Comparison of ENCODE assay signal across 13 cellular contexts in the genomic region with DNA sequence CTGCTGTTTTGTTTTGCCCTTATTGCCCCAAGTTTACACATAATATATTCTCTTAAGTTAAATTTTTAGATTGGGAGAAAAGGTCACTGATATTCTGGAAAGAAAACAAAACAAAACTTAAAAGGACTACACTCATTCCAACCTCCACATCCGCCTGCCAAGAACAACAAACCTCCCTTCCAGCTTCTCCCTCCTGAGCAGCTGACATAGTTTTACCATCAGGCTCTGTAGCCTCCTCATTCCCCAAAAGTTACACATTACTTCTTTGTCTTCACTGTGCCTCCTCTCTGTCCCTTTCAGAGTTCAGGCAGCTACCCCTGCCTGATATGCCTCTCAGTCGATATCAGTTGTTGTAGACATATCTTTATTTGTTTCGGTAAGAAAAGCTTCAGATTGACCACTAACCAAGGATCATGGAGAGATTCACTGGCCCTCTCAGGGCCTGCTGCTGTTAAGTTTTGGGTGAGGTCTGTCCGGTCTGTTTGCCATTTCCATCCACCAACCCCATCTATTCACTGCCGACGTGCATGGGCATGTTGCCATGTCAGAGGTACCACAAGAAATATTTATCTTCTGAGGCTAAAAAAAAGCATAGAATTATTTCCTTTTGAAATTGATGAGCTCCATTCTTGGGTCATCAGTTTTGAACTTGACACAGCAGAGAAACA.
DNase-seq lines count a peak whose midpoint lies in the region; ATAC-seq and TF ChIP-seq lines count a peak whose summit lies in the region.
"Had no signal": no experiment of that assay in that cellular context is flagged by ENCODE, and none has a peak within 500 bp of the region (broad histone marks: within the 10 kb centered on the region; RNA-seq: fewer than 3 reads in every experiment).

No MANE protein-coding gene starts in this region.

- peaks cover 0 to 10% (median 0%) of the 10 kb centered on the region in 11 experiments; a peak in 4 of 22 replicates for H3K9me3 ChIP-seq in BLaER1 treated with 17β-estradiol and CSF1 and Interleukin-3, amounts not matched to agents 10 nM and 100 nM (replicated peaks in 1 of 11)
- H3K9me3 ChIP-seq in adipocyte (ENCODE audit: control insufficient read depth, low read length): no peaks in the 10 kb centered on the region
- H3K9me3 ChIP-seq in gastroesophageal sphincter: no peaks in the 10 kb centered on the region

- TF ChIP-seq POLR2A in gastroesophageal sphincter (IDR thresholded peaks at IDR 0.05): no peak

- H3K9ac ChIP-seq in BLaER1 treated with 17β-estradiol and CSF1 and Interleukin-3, amounts not matched to agents 10 nM and 100 nM: peak overlapping the region in 2 of 11 experiments; percentile 9 to 34; a peak in 3 of 22 replicates
- H3K9ac ChIP-seq in adipocyte (ENCODE audit: low read length): no peak overlapping the region

- WGBS in gastroesophageal sphincter (ENCODE audit: low coverage in 1 of 2), 2 donors: 32 to 68% methylated on average over 4 to 6 of the region's 6 CpGs

- TF ChIP-seq EP300 in gastroesophageal sphincter (IDR thresholded peaks at IDR 0.05): no peak

- H3K4me2 ChIP-seq in BLaER1 treated with 17β-estradiol and CSF1 and Interleukin-3, amounts not matched to agents 10 nM and 100 nM: peak overlapping the region in 5 of 11 experiments; percentile 11 to 84 (median 65); a peak in 7 of 22 replicates

- no peak overlapping the region for H3K4me3 ChIP-seq in BLaER1 treated with 17β-estradiol and CSF1 and Interleukin-3, amounts not matched to agents 10 nM and 100 nM
- H3K4me3 ChIP-seq in adipocyte (ENCODE audit: low read length) (no peak overlapping the region), gastroesophageal sphincter (no peak overlapping the region)
- H3K4me3 ChIP-seq: coronary artery had no signal

- H4K20me1 ChIP-seq in BLaER1 treated with 17β-estradiol and CSF1 and Interleukin-3, amounts not matched to agents 10 nM and 100 nM: no peaks in the 10 kb centered on the region

- H3K27me3 ChIP-seq in BLaER1 treated with 17β-estradiol and CSF1 and Interleukin-3, amounts not matched to agents 10 nM and 100 nM: no peaks in the 10 kb centered on the region
- H3K27me3 ChIP-seq in adipocyte (replicated peaks; ENCODE audit: control insufficient read depth, insufficient read depth, low read length): no peaks in the 10 kb centered on the region
- no peaks in the 10 kb centered on the region for H3K27me3 ChIP-seq in gastroesophageal sphincter

- H3K36me3 ChIP-seq in BLaER1 treated with 17β-estradiol and CSF1 and Interleukin-3, amounts not matched to agents 10 nM and 100 nM: no peaks in the 10 kb centered on the region
- no peaks in the 10 kb centered on the region for H3K36me3 ChIP-seq in adipocyte (ENCODE audit: control insufficient read depth, insufficient read depth, low read length, severe bottlenecking)
- H3K36me3 ChIP-seq in gastroesophageal sphincter: no peaks in the 10 kb centered on the region

- ATAC-seq in gastroesophageal sphincter (peak; percentile 32), HG03280 (IDR thresholded peaks at IDR 0.05; ENCODE audit: unreplicated experiment) (no peak)

- H3K4me1 ChIP-seq in BLaER1 treated with 17β-estradiol and CSF1 and Interleukin-3, amounts not matched to agents 10 nM and 100 nM: peaks cover 0 to 79% (median 21%) of the 10 kb centered on the region in 10 experiments; a peak in 11 of 20 replicates
- peaks cover 23% of the 10 kb centered on the region for H3K4me1 ChIP-seq in adipocyte (ENCODE audit: control insufficient read depth, insufficient read depth, low read length)
- peaks cover 0 to 28% (median 7%) of the 10 kb centered on the region in 3 donors for H3K4me1 ChIP-seq in gastroesophageal sphincter

- peak; percentile 52 for DNase-seq in adipocyte (ENCODE audit: low read depth)
- peak; percentile 43 for DNase-seq in non-pigmented ciliary epithelial cell (ENCODE audit: low read depth)
- DNase-seq in cerebellar cortex (ENCODE audit: low spot score): no peak
- no peak for DNase-seq in HK-2 (ENCODE audit: unreplicated experiment)
- DNase-seq in UCSD-AML1 (lab: John Stamatoyannopoulos, UW; ENCODE audit: unreplicated experiment): no peak
- DNase-seq: activated CD4-positive, alpha-beta memory T cell treated with anti-CD3 and anti-CD28 coated beads for 36 hours; DMS79; NCI-H2107; small intestine had no signal

- TF ChIP-seq CTCF in gastroesophageal sphincter (IDR thresholded peaks at IDR 0.05): no peak

- peak overlapping the region in 7 of 11 experiments; percentile 9 to 99 (median 92); a peak in 14 of 22 replicates for H3K27ac ChIP-seq in BLaER1 treated with 17β-estradiol and CSF1 and Interleukin-3, amounts not matched to agents 10 nM and 100 nM
- peak overlapping the region in 3 of 4 donors; percentile 12 to 60 (median 49) for H3K27ac ChIP-seq in gastroesophageal sphincter

Comparison
In these comparisons a context has a peak if more than half of its experiments do, and no peak if none do; other contexts are left out.
1. DNase-seq: peak in adipocyte (single experiment) and non-pigmented ciliary epithelial cell (single experiment); none in cerebellar cortex (single experiment), HK-2 (single experiment) and UCSD-AML1 (single experiment).